In genomic region chr12:70543444-70543843, GRCh38 we compare ENCODE assay signal across 12 cellular contexts.
DNase-seq lines count a peak whose midpoint lies in the region; ATAC-seq and TF ChIP-seq lines count a peak whose summit lies in the region.
"Had no signal": no experiment of that assay in that cellular context is flagged by ENCODE, and none has a peak within 500 bp of the region (broad histone marks: within the 10 kb centered on the region; RNA-seq: fewer than 3 reads in every experiment).

No MANE protein-coding gene starts in this region.

- H3K79me2 ChIP-seq in fibroblast of lung (ENCODE audit: control insufficient read depth, insufficient read depth, low read length): no peaks in the 10 kb centered on the region
- no peaks in the 10 kb centered on the region for H3K79me2 ChIP-seq in parathyroid adenoma

- H3K4me2 ChIP-seq in fibroblast of lung (ENCODE audit: extremely low read depth, insufficient read depth, low read length) (no peak overlapping the region), parathyroid adenoma (ENCODE audit: low read length) (no peak overlapping the region)
- H3K4me2 ChIP-seq: KMS-11 had no signal

- intact Hi-C loops in mucosa of descending colon (cut with DNase I, micrococcal nuclease): no loop called here

- no peaks in the 10 kb centered on the region for H3K36me3 ChIP-seq in fibroblast of lung (ENCODE audit: control insufficient read depth, insufficient read depth, low read length)
- H3K36me3 ChIP-seq in parathyroid adenoma (ENCODE audit: control insufficient read depth, insufficient read depth, low read length): no peaks in the 10 kb centered on the region
- no peaks in the 10 kb centered on the region for H3K36me3 ChIP-seq in mucosa of descending colon (ENCODE audit: low read depth)
- H3K36me3 ChIP-seq: neutrophil had no signal

- H3K27me3 ChIP-seq in fibroblast of lung (ENCODE audit: control insufficient read depth, insufficient read depth, low read length) (no peaks in the 10 kb centered on the region), parathyroid adenoma (ENCODE audit: control insufficient read depth, insufficient read depth, low read length) (no peaks in the 10 kb centered on the region)
- H3K27me3 ChIP-seq: neutrophil had no signal

- H2AFZ ChIP-seq in fibroblast of lung (ENCODE audit: low read length) (no peak overlapping the region), parathyroid adenoma (no peak overlapping the region)

- H4K20me1 ChIP-seq in fibroblast of lung (ENCODE audit: control insufficient read depth, extremely low read depth, insufficient read depth, low read length): no peaks in the 10 kb centered on the region

- no peak for ATAC-seq in mucosa of descending colon
- ATAC-seq in GM21515 (IDR thresholded peaks at IDR 0.05; ENCODE audit: unreplicated experiment): no peak
- ATAC-seq in HG03571 (IDR thresholded peaks at IDR 0.05; ENCODE audit: unreplicated experiment): no peak

- H3K4me1 ChIP-seq in fibroblast of lung (ENCODE audit: control insufficient read depth, extremely low read depth, insufficient read depth, low read length) (no peaks in the 10 kb centered on the region), parathyroid adenoma (no peaks in the 10 kb centered on the region), mucosa of descending colon (ENCODE audit: low read depth) (no peaks in the 10 kb centered on the region)

- no peak for TF ChIP-seq CTCF in fibroblast of lung (conservative IDR thresholded peaks at IDR 0.05 in 1 of 2, IDR thresholded peaks at IDR 0.05 in 1 of 2; ENCODE audit: low read depth in 1 of 2, low read length in 2 of 2)
- no peak for TF ChIP-seq CTCF in parathyroid adenoma (IDR thresholded peaks at IDR 0.05)
- no peak for TF ChIP-seq CTCF in mucosa of descending colon (IDR thresholded peaks at IDR 0.05)

- H3K9ac ChIP-seq in fibroblast of lung (ENCODE audit: insufficient read depth, low read length): no peak overlapping the region
- H3K9ac ChIP-seq in parathyroid adenoma: no peak overlapping the region
- H3K9ac ChIP-seq: KMS-11 had no signal

- DNase-seq in ELF-1 (ENCODE audit: low read depth, low spot score) (peak; percentile 45), RPMI7951 (ENCODE audit: low read depth) (peak; percentile 87), fibroblast of lung (ENCODE audit: low read depth in 2 of 2) (peak; percentile 91 to 93), mucosa of descending colon (no peak), HUDEP-2 (lab: John Stamatoyannopoulos, UW; ENCODE audit: unreplicated experiment in 76 of 76) (no peak)
- DNase-seq: activated CD8-positive, alpha-beta memory T cell treated with anti-CD3 and anti-CD28 coated beads, Interleukin-2, amount 50 U/mL, for 4 hours; RPMI8226 had no signal

- H3K4me3 ChIP-seq in fibroblast of lung (replicated peaks in 1 of 4; ENCODE audit: control extremely low read depth in 1 of 4, insufficient read depth in 1 of 4, low read depth in 3 of 4, low read length in 4 of 4) (no peak overlapping the region), parathyroid adenoma (ENCODE audit: low read depth, low read length) (no peak overlapping the region), mucosa of descending colon (no peak overlapping the region)

- H3K9me3 ChIP-seq in fibroblast of lung (ENCODE audit: control insufficient read depth, insufficient read depth, low read depth, low read length) (no peaks in the 10 kb centered on the region), parathyroid adenoma (ENCODE audit: control insufficient read depth, low read length) (no peaks in the 10 kb centered on the region), mucosa of descending colon (no peaks in the 10 kb centered on the region)
- H3K9me3 ChIP-seq: neutrophil had no signal

- H3K27ac ChIP-seq in fibroblast of lung (ENCODE audit: insufficient read depth, low read length) (no peak overlapping the region), parathyroid adenoma (peak overlapping the region; percentile 34)
- H3K27ac ChIP-seq: KMS-11, neutrophil had no signal

Comparison
In these comparisons a context has a peak if more than half of its experiments do, and no peak if none do; other contexts are left out.
1. DNase-seq: peak in ELF-1 (single experiment), RPMI7951 (single experiment) and fibroblast of lung (2 of 2); none in mucosa of descending colon (0 of 3) and HUDEP-2 (0 of 76).